Comparison of ENCODE assay signal across 10 cellular contexts in the genomic region with DNA sequence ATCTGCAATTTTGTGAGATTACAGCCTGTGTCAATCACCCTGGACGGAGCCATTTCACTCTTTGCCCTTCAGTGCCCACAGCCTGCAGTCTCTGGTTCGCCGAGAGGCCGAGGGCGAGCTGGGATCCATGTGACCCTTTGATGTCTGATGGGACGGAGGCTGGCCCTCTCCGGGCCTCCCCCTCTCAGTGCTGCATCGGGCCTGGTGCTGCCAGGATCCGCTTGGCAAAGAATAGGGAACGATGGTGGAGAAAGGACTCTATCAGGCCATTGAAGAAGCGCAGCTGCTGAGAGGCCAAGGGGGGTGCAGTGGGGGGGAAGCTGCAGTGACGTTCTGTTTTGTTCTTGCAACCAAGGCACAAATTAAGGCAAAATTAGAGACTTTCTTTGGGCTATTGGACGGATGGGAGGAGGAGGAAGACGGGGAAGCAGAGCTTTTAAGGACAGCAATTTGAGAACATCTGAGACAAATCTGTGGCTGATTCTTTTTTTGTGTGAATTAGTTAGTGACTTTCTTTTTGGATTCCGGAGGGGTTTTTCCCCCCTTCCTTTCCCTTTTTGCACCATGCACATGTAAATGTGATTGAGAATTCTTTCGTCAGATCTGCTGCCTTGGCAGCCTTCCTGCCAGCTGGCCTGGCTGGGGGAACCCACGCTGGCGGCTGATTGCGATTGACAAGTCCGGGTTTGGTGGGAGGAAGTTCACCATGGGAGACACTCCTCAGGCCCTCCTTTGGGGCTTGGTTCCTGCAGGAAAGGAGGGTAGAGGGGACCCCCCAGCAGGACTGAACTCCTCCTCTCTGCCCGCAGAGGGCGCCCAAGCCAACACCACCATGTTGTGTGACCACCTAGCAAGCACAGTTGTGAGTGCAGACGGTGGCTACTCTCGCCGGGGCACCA.
A peak's percentile ranks its signal among the peaks of the same experiment; 100 is the strongest.
DNase-seq lines count a peak whose midpoint lies in the region; ATAC-seq and TF ChIP-seq lines count a peak whose summit lies in the region.
"Had no signal": no experiment of that assay in that cellular context is flagged by ENCODE, and none has a peak within 500 bp of the region (broad histone marks: within the 10 kb centered on the region; RNA-seq: fewer than 3 reads in every experiment).

No MANE protein-coding gene starts in this region.

- H3K4me1 ChIP-seq in spleen = no peaks in the 10 kb centered on the region

- peaks cover 0 to 19% (median 0%) of the 10 kb centered on the region in 8 donors for H3K9me3 ChIP-seq in spleen

- peaks cover 0 to 14% (median 0%) of the 10 kb centered on the region in 7 donors for H3K27me3 ChIP-seq in spleen (replicated peaks in 1 of 7)

- no peaks in the 10 kb centered on the region for H3K36me3 ChIP-seq in spleen

- intact Hi-C loops in spleen (cut with DNase I; ENCODE audit: low total_unique reads) = loop anchor here (5.0 kb wide), 1 partner anchor 87 kb away; no protein-coding TSS in a partner anchor

- no peak overlapping the region for H3K27ac ChIP-seq in spleen

- 41 to 60% (median 56%) methylated on average over 25 of the region's 25 CpGs for WGBS in spleen, 5 donors

- ATAC-seq in GM19035 (IDR thresholded peaks at IDR 0.05; ENCODE audit: unreplicated experiment) = no peak
- no peak for ATAC-seq in GM18870 (IDR thresholded peaks at IDR 0.05; ENCODE audit: unreplicated experiment)

- TF ChIP-seq CTCF in AG10803 (conservative IDR thresholded peaks at IDR 0.05; ENCODE audit: low read length) (peak; percentile 33), GM12873 (IDR thresholded peaks at IDR 0.05; ENCODE audit: insufficient read depth, low read depth, low read length, missing control alignments) (peak; percentile 61), spleen (IDR thresholded peaks at IDR 0.05 in 8 of 11, conservative IDR thresholded peaks at IDR 0.05 in 3 of 11) (no peak)

- DNase-seq in AG10803 (ENCODE audit: low read depth) = peak; percentile 23
- DNase-seq in amygdala (lab: John Stamatoyannopoulos, UW) = peak; percentile 49 to 99 (median 94)
- DNase-seq in islet precursor cell = peak; percentile 66
- no peak for DNase-seq in epidermal melanocyte (ENCODE audit: insufficient read length, low spot score)
- DNase-seq in spleen = no peak
- DNase-seq: dermis blood vessel endothelial cell, NCI-H1436 had no signal

- no peak overlapping the region for H3K4me3 ChIP-seq in AG10803 (ENCODE audit: low read length)
- no peak overlapping the region for H3K4me3 ChIP-seq in spleen

- no peak for TF ChIP-seq POLR2A in spleen (IDR thresholded peaks at IDR 0.05)

Comparison
In these comparisons a context has a peak if more than half of its experiments do, and no peak if none do; other contexts are left out.
1. DNase-seq: peak in AG10803 (single experiment), amygdala (56 of 56) and islet precursor cell (single experiment); none in epidermal melanocyte (single experiment) and spleen (single experiment).
2. CTCF ChIP-seq: peak in AG10803 (single experiment) and GM12873 (single experiment); none in spleen (0 of 11).